ENCODE assay signal across 33 cellular contexts in genomic region chr20:4335722-4336121, GRCh38.
"Had no signal": no experiment of that assay in that cellular context is flagged by ENCODE, and none has a peak within 500 bp of the region (broad histone marks: within the 10 kb centered on the region; RNA-seq: fewer than 3 reads in every experiment).

No MANE protein-coding gene starts in this region.

- H3K9me3 ChIP-seq: esophagus muscularis mucosa, gastrocnemius medialis, heart left ventricle had no signal

- H3K4me3 Mint-ChIP-seq: activated B cell treated with CpG ODN at 0.5 μM for 24 hours; activated CD4-positive, alpha-beta memory T cell treated with anti-CD3 and anti-CD28 coated beads, Interleukin-2, amount 10 ng/mL, durations not matched to agents 7 days and 5 days; activated naive CD4-positive, alpha-beta T cell treated with anti-CD3 and anti-CD28 coated beads, Interleukin-2, amount 10 ng/mL, durations not matched to agents 7 days and 5 days; activated naive CD8-positive, alpha-beta T cell treated with anti-CD3 and anti-CD28 coated beads, Interleukin-2, amount 10 ng/mL, durations not matched to agents 7 days and 5 days; activated T-cell treated with anti-CD3 and anti-CD28 coated beads, Interleukin-2, amount 50 U/mL, for 24 hours; activated T-cell treated with anti-CD3 and anti-CD28 coated beads, Interleukin-2, amount 50 U/mL, for 72 hours; central memory CD8-positive, alpha-beta T cell; dendritic cell treated with granulocyte-macrophage colony-stimulating factor and Interleukin-4, amounts not matched to agents 40 ng/mL and 50 ng/mL, for 4 days; effector memory CD8-positive, alpha-beta T cell; T-helper 17 cell; T-helper 2 cell treated with Interferon-gamma antibody and Interleukin-4, amounts not matched to agents 5 μg/mL and 100 μg/mL, for 36 hours had no signal

- H3K27ac Mint-ChIP-seq: activated B cell treated with CpG ODN at 0.5 μM for 24 hours; activated CD4-positive, alpha-beta memory T cell treated with anti-CD3 and anti-CD28 coated beads, Interleukin-2, amount 10 ng/mL, durations not matched to agents 7 days and 5 days; activated naive CD4-positive, alpha-beta T cell treated with anti-CD3 and anti-CD28 coated beads, Interleukin-2, amount 10 ng/mL, durations not matched to agents 7 days and 5 days; activated naive CD4-positive, alpha-beta T cell treated with anti-CD3 and anti-CD28 coated beads, Interleukin-2, amount 50 U/mL, for 72 hours; activated naive CD8-positive, alpha-beta T cell treated with anti-CD3 and anti-CD28 coated beads, Interleukin-2, amount 10 ng/mL, durations not matched to agents 7 days and 5 days; activated T-cell treated with anti-CD3 and anti-CD28 coated beads, Interleukin-2, amount 50 U/mL, for 24 hours; activated T-cell treated with anti-CD3 and anti-CD28 coated beads, Interleukin-2, amount 50 U/mL, for 72 hours; dendritic cell treated with granulocyte-macrophage colony-stimulating factor and Interleukin-4, amounts not matched to agents 40 ng/mL and 50 ng/mL, for 4 days; effector memory CD8-positive, alpha-beta T cell; T-helper 17 cell; T-helper 2 cell treated with Interferon-gamma antibody and Interleukin-4, amounts not matched to agents 5 μg/mL and 100 μg/mL, for 36 hours had no signal

- H3K4me1 Mint-ChIP-seq: activated B cell treated with CpG ODN at 0.5 μM for 24 hours; activated CD4-positive, alpha-beta memory T cell treated with anti-CD3 and anti-CD28 coated beads, Interleukin-2, amount 10 ng/mL, durations not matched to agents 7 days and 5 days; activated naive CD4-positive, alpha-beta T cell treated with anti-CD3 and anti-CD28 coated beads, Interleukin-2, amount 10 ng/mL, durations not matched to agents 7 days and 5 days; activated naive CD8-positive, alpha-beta T cell treated with anti-CD3 and anti-CD28 coated beads, Interleukin-2, amount 10 ng/mL, durations not matched to agents 7 days and 5 days; central memory CD8-positive, alpha-beta T cell; T-helper 17 cell had no signal

- H3K9me3 Mint-ChIP-seq: activated B cell treated with CpG ODN at 0.5 μM for 24 hours; activated CD4-positive, alpha-beta memory T cell treated with anti-CD3 and anti-CD28 coated beads, Interleukin-2, amount 10 ng/mL, durations not matched to agents 7 days and 5 days; activated naive CD4-positive, alpha-beta T cell treated with anti-CD3 and anti-CD28 coated beads, Interleukin-2, amount 10 ng/mL, durations not matched to agents 7 days and 5 days; activated naive CD4-positive, alpha-beta T cell treated with anti-CD3 and anti-CD28 coated beads, Interleukin-2, amount 50 U/mL, for 72 hours; activated naive CD8-positive, alpha-beta T cell treated with anti-CD3 and anti-CD28 coated beads, Interleukin-2, amount 10 ng/mL, durations not matched to agents 7 days and 5 days; activated T-cell treated with anti-CD3 and anti-CD28 coated beads, Interleukin-2, amount 50 U/mL, for 24 hours; activated T-cell treated with anti-CD3 and anti-CD28 coated beads, Interleukin-2, amount 50 U/mL, for 72 hours; central memory CD8-positive, alpha-beta T cell; dendritic cell treated with granulocyte-macrophage colony-stimulating factor and Interleukin-4, amounts not matched to agents 40 ng/mL and 50 ng/mL, for 4 days; effector memory CD8-positive, alpha-beta T cell; T-helper 2 cell treated with Interferon-gamma antibody and Interleukin-4, amounts not matched to agents 5 μg/mL and 100 μg/mL, for 36 hours had no signal

- H3K36me3 Mint-ChIP-seq: activated naive CD4-positive, alpha-beta T cell treated with anti-CD3 and anti-CD28 coated beads, Interleukin-2, amount 10 ng/mL, durations not matched to agents 7 days and 5 days; activated naive CD4-positive, alpha-beta T cell treated with anti-CD3 and anti-CD28 coated beads, Interleukin-2, amount 50 U/mL, for 72 hours; activated naive CD8-positive, alpha-beta T cell treated with anti-CD3 and anti-CD28 coated beads, Interleukin-2, amount 10 ng/mL, durations not matched to agents 7 days and 5 days had no signal

- ATAC-seq: activated CD4-positive, CD25-positive, alpha-beta regulatory T cell treated with anti-CD3 and anti-CD28 coated beads, Interleukin-2, amount 50 U/mL, for 24 hours; activated naive CD4-positive, alpha-beta T cell treated with anti-CD3 and anti-CD28 coated beads, Interleukin-2, amount 50 U/mL, for 72 hours; activated T-cell treated with anti-CD3 and anti-CD28 coated beads, Interleukin-2, amount 50 U/mL, for 72 hours; effector memory CD8-positive, alpha-beta T cell; foreskin keratinocyte; gastrocnemius medialis; heart left ventricle; T-helper 17 cell had no signal

- DNase-seq: activated B cell treated with CpG ODN at 0.5 μM for 24 hours; activated CD4-positive, alpha-beta memory T cell treated with anti-CD3 and anti-CD28 coated beads, Interleukin-2, amount 10 ng/mL, durations not matched to agents 7 days and 5 days; activated CD4-positive, alpha-beta T cell treated with anti-CD3 and anti-CD28 coated beads for 48 hours; activated CD4-positive, alpha-beta T cell treated with anti-CD3 and anti-CD28 coated beads, Interleukin-2, amount 50 U/mL, for 4 hours; activated CD8-positive, alpha-beta memory T cell treated with anti-CD3 and anti-CD28 coated beads, Interleukin-2, amount 50 U/mL, for 48 hours; activated gamma-delta T cell; activated naive CD4-positive, alpha-beta T cell; activated naive CD4-positive, alpha-beta T cell treated with anti-CD3 and anti-CD28 coated beads, Interleukin-2, amount 10 ng/mL, durations not matched to agents 7 days and 5 days; activated naive CD8-positive, alpha-beta T cell treated with anti-CD3 and anti-CD28 coated beads, Interleukin-2, amount 10 ng/mL, durations not matched to agents 7 days and 5 days; activated T-cell treated with anti-CD3 and anti-CD28 coated beads for 4 hours; activated T-cell treated with anti-CD3 and anti-CD28 coated beads, Interleukin-2, amount 50 U/mL, for 24 hours; activated T-cell treated with anti-CD3 and anti-CD28 coated beads, Interleukin-2, amount 50 U/mL, for 72 hours; amniotic stem cell; anterior cingulate cortex; brain microvascular endothelial cell; dorsolateral prefrontal cortex; effector CD4-positive, alpha-beta T cell; effector memory CD8-positive, alpha-beta T cell; erythroblast; foreskin keratinocyte; gastrocnemius medialis; glutamatergic neuron; heart left ventricle; T-helper 17 cell; T1000; WERI-Rb-1 had no signal

- H3K27me3 ChIP-seq: brain microvascular endothelial cell, esophagus muscularis mucosa, gastrocnemius medialis had no signal

- H3K4me1 ChIP-seq: esophagus muscularis mucosa, foreskin keratinocyte, gastrocnemius medialis, heart left ventricle had no signal

- H3K4me3 ChIP-seq: coronary artery, dorsolateral prefrontal cortex, esophagus muscularis mucosa, gastrocnemius medialis, heart left ventricle had no signal

- H3K27ac ChIP-seq: brain microvascular endothelial cell, coronary artery, dorsolateral prefrontal cortex, esophagus muscularis mucosa, foreskin keratinocyte, gastrocnemius medialis, heart left ventricle, WERI-Rb-1 had no signal

- H3K36me3 ChIP-seq: brain microvascular endothelial cell, esophagus muscularis mucosa, gastrocnemius medialis, heart left ventricle, WERI-Rb-1 had no signal
